10 cellular contexts compared by ENCODE assay signal in genomic region chr5:69271376-69271775, GRCh38. TPM values are rescaled to one million over a fixed set of nuclear protein-coding genes. Genes with fewer than 3 reads are reported as not detected.
DNase-seq lines count a peak whose midpoint lies in the region; ATAC-seq, FAIRE-seq and TF ChIP-seq lines count a peak whose summit lies in the region.
"Had no signal": no experiment of that assay in that cellular context is flagged by ENCODE, and none has a peak within 500 bp of the region (broad histone marks: within the 10 kb centered on the region; RNA-seq: fewer than 3 reads in every experiment).

No MANE protein-coding gene starts in this region.

- H3K4me1 ChIP-seq in HepG2 (ENCODE audit: insufficient read depth, low read length), result peaks cover 7% of the 10 kb centered on the region

- no peak overlapping the region for H3K9ac ChIP-seq in HepG2 (ENCODE audit: insufficient read depth, low read depth, low read length)

- H3K4me3 ChIP-seq in HepG2 (replicated peaks in 1 of 3; ENCODE audit: insufficient read depth in 1 of 3, low read depth in 2 of 3, low read length in 3 of 3), result no peak overlapping the region
- H3K4me3 ChIP-seq: cardiac muscle cell had no signal

- no peak overlapping the region for H3K4me2 ChIP-seq in HepG2 (ENCODE audit: low read depth, low read length)

- no peaks in the 10 kb centered on the region for H3K79me2 ChIP-seq in HepG2 (ENCODE audit: insufficient read depth, low read length)

- H3K36me3 ChIP-seq in HepG2 (replicated peaks in 1 of 2; ENCODE audit: control insufficient read depth in 1 of 2, insufficient read depth in 2 of 2, low read length in 2 of 2), result peaks cover 4 to 39% of the 10 kb centered on the region in 2 experiments

- in situ Hi-C loops in KBM-7 (cut with MboI; ENCODE audit: low pct_unique_long_range_greater_than_20kb, low sequenced_read_pairs), result no loop called here
- in situ Hi-C loops in HepG2 (cut with HindIII; ENCODE audit: extremely low pct_ligation_motif_present, low pct_unique_long_range_greater_than_20kb), result loop anchor here (10.0 kb wide), 1 partner anchor 63 kb away; the partner anchor contains the start of gene CCDC125

- no peak for TF ChIP-seq EP300 in HepG2 (IDR thresholded peaks at IDR 0.05; ENCODE audit: low read depth in 2 of 2, low read length in 2 of 2)
- no peak for TF ChIP-seq EP300 in HepG2 (CRISPR knock-in tag; IDR thresholded peaks at IDR 0.05; ENCODE audit: borderline replicate concordance)

- ATAC-seq in HepG2, result no peak
- no peak for ATAC-seq in HG03045 (IDR thresholded peaks at IDR 0.05; ENCODE audit: unreplicated experiment)

- DNase-seq in EL, result peak; percentile 69
- DNase-seq in KBM-7, result peak; percentile 77
- DNase-seq in astrocyte of the hippocampus (ENCODE audit: low read depth, low spot score), result peak; percentile 56
- no peak for DNase-seq in HepG2 (ENCODE audit: low spot score)
- DNase-seq in midbrain (lab: John Stamatoyannopoulos, UW), result no peak
- DNase-seq in ecto neural progenitor cell (ENCODE audit: low spot score), result no peak
- no peak for DNase-seq in ureter (ENCODE audit: low spot score)
- DNase-seq: NCI-H69 had no signal

- intact Hi-C loops in HepG2 (cut with micrococcal nuclease; ENCODE audit: unreplicated experiment), result no loop called here

- H4K20me1 ChIP-seq in HepG2 (ENCODE audit: insufficient read depth, low read length), result no peaks in the 10 kb centered on the region

- CTCF ChIA-PET in HepG2 (lab: Yijun Ruan, JAX; ENCODE audit: low intra/inter-chr PET ratio, low total read pairs), result no interaction called here

- H2AFZ ChIP-seq in HepG2 (ENCODE audit: low read length), result no peak overlapping the region

- no peaks in the 10 kb centered on the region; a peak in 1 of 5 replicates for H3K27me3 ChIP-seq in HepG2 (ENCODE audit: control insufficient read depth in 1 of 2, insufficient read depth in 2 of 2, low read length in 2 of 2)
- H3K27me3 ChIP-seq: cardiac muscle cell had no signal

- no peaks in the 10 kb centered on the region for H3K9me3 ChIP-seq in HepG2 (ENCODE audit: low read length)

- no peak for TF ChIP-seq POLR2A in HepG2 (IDR thresholded peaks at IDR 0.05; ENCODE audit: insufficient read depth in 1 of 2, low read depth in 2 of 2, low read length in 2 of 2)

- no TSS peak for BruUV-seq in HepG2 (replicated peaks; lab: Mats Ljungman, UMichigan)

- WGBS in HepG2 (ENCODE audit: low lambda C conversion rate), result 98% methylated on average over 4 of the region's 4 CpGs

- TF ChIP-seq RAD21 in HepG2 (CRISPR knock-in tag; IDR thresholded peaks at IDR 0.05), result no peak

- TF ChIP-seq CTCF in HepG2 (CRISPR knock-in tag; IDR thresholded peaks at IDR 0.05), result no peak

- POLR2A ChIA-PET in HepG2 (lab: Yijun Ruan, JAX), result interaction anchor here (1.1 to 1.3 kb wide), 2 partner anchors 37 to 61 kb away, joined by 4 to 5 read pairs; partner anchors contain the start of genes CCDC125 and CDK7

- no peak overlapping the region for H3K27ac ChIP-seq in HepG2 (ENCODE audit: extremely low read length, insufficient read depth, low read length)
- H3K27ac ChIP-seq: cardiac muscle cell had no signal

- FAIRE-seq in HepG2 (lab: Jason Lieb, UNC), result no peak

TF ChIP-seq in HepG2, 621 proteins besides CTCF, POLR2A, EP300 and RAD21:
- TF ChIP-seq ZNF362 (CRISPR knock-in tag; IDR thresholded peaks at IDR 0.05; ENCODE audit: borderline replicate concordance), result 0 out of 2 replicates have a peak, but pooled peaks have one; percentile 20
- TF ChIP-seq TEF (CRISPR knock-in tag; IDR thresholded peaks at IDR 0.05), result no peak
- TF ChIP-seq MXD1 (CRISPR knock-in tag; IDR thresholded peaks at IDR 0.05), result no peak

RNA-seq across cellular contexts. Expression of gene CDK7, which starts 36.7 kb away (rescaled TPM):
- total RNA-seq in HepG2 (2016; rRNA removed; fragmentation: Illumina TruSeq; extraction: Trizol) (54.9 and 78.8 TPM in 2 replicates), ureter (16.2 TPM)
- total RNA-seq in HepG2 (2016; cell fraction: cytosol; rRNA removed; fragmentation: Illumina TruSeq; extraction: Trizol; ENCODE audit: low read depth), result 32.2 and 37.7 TPM in 2 replicates
- 53.0 and 81.8 TPM in 2 replicates for total RNA-seq in HepG2 (2016; cell fraction: insoluble cytoplasmic fraction; rRNA removed; fragmentation: Illumina TruSeq; extraction: Trizol)
- total RNA-seq in HepG2 (2016; cell fraction: membrane; rRNA removed; fragmentation: Illumina TruSeq; extraction: Trizol), result 48.1 and 56.0 TPM in 2 replicates
- 30.4 and 37.6 TPM in 2 replicates for total RNA-seq in HepG2 (2016; cell fraction: nucleus; rRNA removed; fragmentation: Illumina TruSeq; extraction: Trizol)
- 30.4 and 41.2 TPM in 2 replicates for polyA plus RNA-seq in HepG2 (2011; rRNA removed)
- polyA plus RNA-seq in HepG2 (2011; cell fraction: cytosol; rRNA removed), result 20.7 and 26.4 TPM in 2 replicates
- 9.9 TPM in 2 replicates for polyA plus RNA-seq in HepG2 (2011; cell fraction: nucleus; rRNA removed)
- 29.6 and 42.5 TPM in 2 replicates for polyA plus RNA-seq in HepG2 (2012)
- polyA plus RNA-seq in HepG2 (2016; cell fraction: cytosol; fragmentation: Illumina TruSeq; extraction: Trizol; ENCODE audit: low read depth), result 21.6 and 21.8 TPM in 2 replicates
- polyA plus RNA-seq in HepG2 (2016; cell fraction: insoluble cytoplasmic fraction; fragmentation: Illumina TruSeq; extraction: Trizol; ENCODE audit: low read depth), result 72.3 and 79.1 TPM in 2 replicates
- polyA plus RNA-seq in HepG2 (2016; cell fraction: membrane; fragmentation: Illumina TruSeq; extraction: Trizol; ENCODE audit: low read depth), result 39.9 and 41.7 TPM in 2 replicates
- polyA plus RNA-seq in HepG2 (2016; cell fraction: nucleus; fragmentation: Illumina TruSeq; extraction: Trizol; ENCODE audit: insufficient read depth, low read depth), result 35.7 and 38.8 TPM in 2 replicates
- polyA minus RNA-seq in HepG2 (2011; rRNA and poly(A)+ RNA removed; ENCODE audit: low replicate concordance), result 34.1 and 42.0 TPM in 2 replicates
- polyA minus RNA-seq in HepG2 (2011; cell fraction: cytosol; rRNA and poly(A)+ RNA removed), result 42.0 and 44.9 TPM in 2 replicates
- polyA minus RNA-seq in HepG2 (2011; cell fraction: nucleus; rRNA and poly(A)+ RNA removed), result 73.0 and 139 TPM in 2 replicates

Comparison
In these comparisons a context has a peak if more than half of its experiments do, and no peak if none do; other contexts are left out.
1. DNase-seq: peak in EL (single experiment), KBM-7 (single experiment) and astrocyte of the hippocampus (single experiment); none in HepG2 (single experiment), midbrain (single experiment), ecto neural progenitor cell (single experiment) and ureter (single experiment).